ENCODE assay signal across 1 cellular context in genomic region chr19:43194397-43194796, GRCh38. TPM values are rescaled to one million over a fixed set of nuclear protein-coding genes. Genes with fewer than 3 reads are reported as not detected.
"Had no signal": no experiment of that assay in that cellular context is flagged by ENCODE, and none has a peak within 500 bp of the region (broad histone marks: within the 10 kb centered on the region; RNA-seq: fewer than 3 reads in every experiment).

No MANE protein-coding gene starts in this region.

RNA-seq across cellular contexts. Expression of gene PSG5, which starts 8.1 kb away (rescaled TPM):
- total RNA-seq: GM12878 had no signal

RNA-seq across cellular contexts. Expression of gene PSG4, which starts 11.0 kb away (rescaled TPM):
- total RNA-seq: GM12878 had no signal
- polyA plus RNA-seq: GM12878 had no signal
